ENCODE assay signal across 14 cellular contexts in the genomic region with DNA sequence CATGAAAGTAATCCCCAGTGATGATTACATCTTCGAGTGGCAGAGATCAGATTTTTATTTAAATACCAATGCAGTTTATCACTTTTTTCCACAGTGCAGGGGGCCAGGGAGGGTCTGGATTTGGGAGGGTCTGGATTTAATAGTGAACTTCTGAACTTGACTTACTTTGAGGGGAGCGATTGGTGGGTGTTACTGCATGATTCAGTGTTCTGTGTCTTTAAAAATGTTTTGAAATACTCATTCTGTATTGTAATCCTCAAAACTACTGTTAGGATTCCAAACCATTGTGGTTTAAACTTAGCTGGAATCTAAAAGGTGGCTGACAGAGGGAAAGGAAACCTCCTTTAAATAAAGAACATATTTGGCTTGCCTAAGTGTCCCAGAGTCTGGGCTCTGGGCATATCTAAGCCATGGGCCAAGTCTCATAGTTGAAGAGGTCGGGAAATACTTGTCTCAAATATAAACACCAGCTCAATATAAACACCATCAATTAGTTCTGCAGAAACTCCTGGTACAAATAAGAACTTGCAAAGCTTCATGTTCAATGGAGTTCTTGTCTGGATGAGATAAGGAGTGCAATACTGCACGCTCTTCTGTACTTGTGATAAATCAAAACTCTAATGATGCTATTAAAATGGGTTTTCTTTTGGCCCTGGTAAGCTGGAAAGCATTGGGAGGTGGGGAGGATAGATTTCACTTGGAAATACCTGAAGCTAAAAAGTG. TPM values are rescaled to one million over a fixed set of nuclear protein-coding genes. Genes with fewer than 3 reads are reported as not detected.
DNase-seq lines count a peak whose midpoint lies in the region; ATAC-seq and TF ChIP-seq lines count a peak whose summit lies in the region.
"Had no signal": no experiment of that assay in that cellular context is flagged by ENCODE, and none has a peak within 500 bp of the region (broad histone marks: within the 10 kb centered on the region; RNA-seq: fewer than 3 reads in every experiment).

No MANE protein-coding gene starts in this region.

- H2AFZ ChIP-seq in Loucy (ENCODE audit: low read length) (no peak overlapping the region), osteoblast (ENCODE audit: low read length) (no peak overlapping the region)

- no peaks in the 10 kb centered on the region for H3K27me3 ChIP-seq in BLaER1 treated with 17β-estradiol and CSF1 and Interleukin-3, amounts not matched to agents 10 nM and 100 nM
- H3K27me3 ChIP-seq in Loucy (ENCODE audit: insufficient read depth, low read length, poor library complexity, severe bottlenecking) (no peaks in the 10 kb centered on the region), osteoblast (ENCODE audit: insufficient read depth, low read length) (no peaks in the 10 kb centered on the region)
- H3K27me3 ChIP-seq: esophagus squamous epithelium, uterus had no signal

- H3K9me2 ChIP-seq in Loucy (replicated peaks; ENCODE audit: low read depth, low read length), result no peaks in the 10 kb centered on the region

- H4K20me1 ChIP-seq in BLaER1 treated with 17β-estradiol and CSF1 and Interleukin-3, amounts not matched to agents 10 nM and 100 nM, result peaks cover 61 to 100% (median 95%) of the 10 kb centered on the region in 11 experiments; a peak in 21 of 22 replicates
- H4K20me1 ChIP-seq in Loucy (ENCODE audit: insufficient read depth, low read length, poor library complexity, severe bottlenecking), result peaks cover 97% of the 10 kb centered on the region
- peaks cover 51% of the 10 kb centered on the region for H4K20me1 ChIP-seq in osteoblast (ENCODE audit: insufficient read depth, low read length)

- H3K79me2 ChIP-seq in Loucy (ENCODE audit: insufficient read depth, low read length) (peaks cover 100% of the 10 kb centered on the region), osteoblast (ENCODE audit: insufficient read depth, low read length) (peaks cover 79% of the 10 kb centered on the region)

- peak overlapping the region in 4 of 11 experiments; percentile 11 to 55 (median 18); a peak in 4 of 22 replicates for H3K27ac ChIP-seq in BLaER1 treated with 17β-estradiol and CSF1 and Interleukin-3, amounts not matched to agents 10 nM and 100 nM
- peak overlapping the region; percentile 73 for H3K27ac ChIP-seq in osteoblast (ENCODE audit: low read depth, low read length)
- H3K27ac ChIP-seq: esophagus squamous epithelium, uterus had no signal

- peaks cover 84 to 100% (median 94%) of the 10 kb centered on the region in 10 experiments for H3K4me1 ChIP-seq in BLaER1 treated with 17β-estradiol and CSF1 and Interleukin-3, amounts not matched to agents 10 nM and 100 nM
- H3K4me1 ChIP-seq in Loucy (ENCODE audit: insufficient read depth, low read length, poor library complexity, severe bottlenecking) (peaks cover 77% of the 10 kb centered on the region), osteoblast (ENCODE audit: insufficient read depth, low read length) (peaks cover 53% of the 10 kb centered on the region)

- peaks cover 0 to 25% (median 14%) of the 10 kb centered on the region in 11 experiments; a peak in 13 of 22 replicates for H3K36me3 ChIP-seq in BLaER1 treated with 17β-estradiol and CSF1 and Interleukin-3, amounts not matched to agents 10 nM and 100 nM
- peaks cover 25% of the 10 kb centered on the region; the same call in 1 of the 2 replicates for H3K36me3 ChIP-seq in Loucy (ENCODE audit: insufficient read depth, low read length)
- H3K36me3 ChIP-seq in osteoblast (ENCODE audit: insufficient read depth, low read length), result no peaks in the 10 kb centered on the region
- H3K36me3 ChIP-seq: esophagus squamous epithelium, uterus had no signal

- no peak for ATAC-seq in GM21619 (IDR thresholded peaks at IDR 0.05; ENCODE audit: unreplicated experiment)
- no peak for ATAC-seq in GM19455 (IDR thresholded peaks at IDR 0.05; ENCODE audit: unreplicated experiment)

- H3K4me3 ChIP-seq in BLaER1 treated with 17β-estradiol and CSF1 and Interleukin-3, amounts not matched to agents 10 nM and 100 nM, result no peak overlapping the region
- H3K4me3 ChIP-seq in Loucy (ENCODE audit: low read length, poor library complexity, severe bottlenecking), result peak overlapping the region; percentile 7
- H3K4me3 ChIP-seq in osteoblast (ENCODE audit: insufficient read depth, low read length), result peak overlapping the region; percentile 10
- H3K4me3 ChIP-seq: esophagus squamous epithelium, uterus had no signal

- H3K4me2 ChIP-seq in BLaER1 treated with 17β-estradiol and CSF1 and Interleukin-3, amounts not matched to agents 10 nM and 100 nM, result peak overlapping the region; percentile 30 to 92 (median 84); a peak in 19 of 22 replicates
- H3K4me2 ChIP-seq in Loucy (ENCODE audit: low read depth, low read length, poor library complexity, severe bottlenecking), result peak overlapping the region; percentile 91
- peak overlapping the region; percentile 52 for H3K4me2 ChIP-seq in osteoblast (ENCODE audit: insufficient read depth, low read length)

- H3K9me3 ChIP-seq in BLaER1 treated with 17β-estradiol and CSF1 and Interleukin-3, amounts not matched to agents 10 nM and 100 nM (replicated peaks in 1 of 11), result peaks cover 0 to 10% (median 0%) of the 10 kb centered on the region in 11 experiments; a peak in 2 of 22 replicates
- no peaks in the 10 kb centered on the region for H3K9me3 ChIP-seq in Loucy (ENCODE audit: insufficient read depth, low read depth, low read length)
- H3K9me3 ChIP-seq in osteoblast (ENCODE audit: low read depth, low read length), result no peaks in the 10 kb centered on the region
- H3K9me3 ChIP-seq: esophagus squamous epithelium, uterus had no signal

- H3K9ac ChIP-seq in BLaER1 treated with 17β-estradiol and CSF1 and Interleukin-3, amounts not matched to agents 10 nM and 100 nM, result peak overlapping the region in 2 of 11 experiments; percentile 18 to 34; a peak in 1 of 22 replicates
- H3K9ac ChIP-seq in Loucy (ENCODE audit: low read depth, low read length, poor library complexity, severe bottlenecking), result no peak overlapping the region

- H3F3A ChIP-seq in Loucy (ENCODE audit: low read depth), result no peaks in the 10 kb centered on the region

- TF ChIP-seq CTCF in Loucy (conservative IDR thresholded peaks at IDR 0.05; ENCODE audit: low read length) (no peak), osteoblast (IDR thresholded peaks at IDR 0.05; ENCODE audit: extremely low read depth, low read depth, low read length) (no peak)

- peak; percentile 14 for DNase-seq in cerebellar cortex (ENCODE audit: low spot score)
- DNase-seq in osteoblast (ENCODE audit: insufficient read length, low spot score, missing footprints), result no peak
- no peak for DNase-seq in A172 (ENCODE audit: low spot score)
- DNase-seq in HT-29 (ENCODE audit: low spot score), result no peak
- DNase-seq: esophagus squamous epithelium; KG1; NCI-H748 treated with DMSO at 0.1 percent for 48 hours; stimulated activated CD4-positive, alpha-beta T cell treated with anti-CD3 and anti-CD28 coated beads, Interleukin-2, amount 100 ng/mL, for 24 hours; T-helper 9 cell; uterus had no signal

RNA-seq across cellular contexts. Expression of a gene that starts 14.4 kb away (rescaled TPM):
- 8.5 and 10.5 TPM in 2 replicates for total RNA-seq in osteoblast
- 4.8 and 5.4 TPM in 2 replicates for total RNA-seq in A172 (2014; rRNA removed; shearing (Covaris generic))
- 6.7 and 6.9 TPM in 2 replicates for total RNA-seq in HT-29 (2014; rRNA removed; shearing (Covaris generic))

Comparison
In these comparisons a context has a peak if more than half of its experiments do, and no peak if none do; other contexts are left out.
1. H3K4me3 ChIP-seq: peak in Loucy (single experiment) and osteoblast (single experiment); none in BLaER1 treated with 17β-estradiol and CSF1 and Interleukin-3, amounts not matched to agents 10 nM and 100 nM (0 of 10).
2. Peak in every context shown above with its lines, with median percentiles within 50 percentile points of each other: H3K4me2 ChIP-seq.